Comparison of ENCODE assay signal across 8 cellular contexts in genomic region chr11:61516675-61517516, GRCh38. TPM values are rescaled to one million over a fixed set of nuclear protein-coding genes. Genes with fewer than 3 reads are reported as not detected.
DNase-seq lines count a peak whose midpoint lies in the region; ATAC-seq lines count a peak whose summit lies in the region.

No MANE protein-coding gene starts in this region.

- ATAC-seq in right cardiac atrium (peak; percentile 21 to 58), esophagus mucosa (no peak), GM21390 (IDR thresholded peaks at IDR 0.05; ENCODE audit: unreplicated experiment) (no peak)

- no peak overlapping the region for H3K27ac ChIP-seq in right cardiac atrium (ENCODE audit: low read length)

- no peak overlapping the region for H3K27ac Mint-ChIP-seq in activated naive CD8-positive, alpha-beta T cell

- DNase-seq in NCI-H1105 treated with DMSO at 0.1 percent for 48 hours (lab: John Stamatoyannopoulos, UW) (peak; percentile 29), NCI-H1105 (lab: John Stamatoyannopoulos, UW) (no peak), SK-MEL-5 (ENCODE audit: low read depth, low spot score) (peak; percentile 30), right cardiac atrium (peak in 1 of 3 donors; percentile 80)
- peak; percentile 68 to 70 for DNase-seq in stimulated activated CD4-positive, alpha-beta T cell treated with anti-CD3 and anti-CD28 coated beads, Interleukin-2, amount 100 ng/mL, for 24 hours

- WGBS in right cardiac atrium: 19% methylated on average over 23 of the region's 23 CpGs

- intact Hi-C loops in right cardiac atrium (cut with DNase I): loop anchor here in 3 of 4 donors (2.0 to 10.0 kb wide), 4 partner anchors 35 to 72 kb away; a partner anchor contains a TSS

- H3K27me3 ChIP-seq in right cardiac atrium (ENCODE audit: control insufficient read depth, insufficient read depth): no peaks in the 10 kb centered on the region

- H3K27me3 Mint-ChIP-seq in activated naive CD8-positive, alpha-beta T cell: peaks cover 8% of the 10 kb centered on the region

- H3K4me1 Mint-ChIP-seq in activated naive CD8-positive, alpha-beta T cell (ENCODE audit: low read depth): peaks cover 6% of the 10 kb centered on the region

- H3K4me3 ChIP-seq in right cardiac atrium (ENCODE audit: low read length): no peak overlapping the region

- in situ Hi-C loops in SK-MEL-5 (cut with HindIII; ENCODE audit: low pct_unique_long_range_greater_than_20kb, low sequenced_read_pairs): no loop called here

- no peaks in the 10 kb centered on the region for H3K9me3 ChIP-seq in right cardiac atrium (ENCODE audit: control insufficient read depth, low read length)

- H3K36me3 Mint-ChIP-seq in activated naive CD8-positive, alpha-beta T cell: no peaks in the 10 kb centered on the region

- H3K4me3 Mint-ChIP-seq in activated naive CD8-positive, alpha-beta T cell: peak overlapping the region; percentile 73

- no peaks in the 10 kb centered on the region for H3K4me1 ChIP-seq in right cardiac atrium (ENCODE audit: control insufficient read depth, insufficient read depth, low read length)

- no peaks in the 10 kb centered on the region for H3K9me3 Mint-ChIP-seq in activated naive CD8-positive, alpha-beta T cell (ENCODE audit: low read depth)

RNA-seq across cellular contexts. Expression of gene LRRC10B, which starts 8.3 kb away (rescaled TPM):
- total RNA-seq in SK-MEL-5 (2014; rRNA removed; shearing (Covaris generic)): not detected in 2 replicates
- not detected in 2 replicates for polyA plus RNA-seq in SK-MEL-5 (2015; cell fraction: cytosol; rRNA removed)
- not detected in 2 replicates for polyA plus RNA-seq in SK-MEL-5 (2015; cell fraction: nucleus; rRNA removed)
- total RNA-seq in right cardiac atrium (under 1 TPM; 0.09 to 0.86 (median 0.68) TPM), esophagus mucosa (0.12 TPM)
- polyA plus RNA-seq in right cardiac atrium: 0.57 TPM

Comparison
In these comparisons a context has a peak if more than half of its experiments do, and no peak if none do; other contexts are left out.
1. ATAC-seq: peak in right cardiac atrium (2 of 2); none in esophagus mucosa (single experiment) and GM21390 (single experiment).